8 cellular contexts compared by ENCODE assay signal in the genomic region with DNA sequence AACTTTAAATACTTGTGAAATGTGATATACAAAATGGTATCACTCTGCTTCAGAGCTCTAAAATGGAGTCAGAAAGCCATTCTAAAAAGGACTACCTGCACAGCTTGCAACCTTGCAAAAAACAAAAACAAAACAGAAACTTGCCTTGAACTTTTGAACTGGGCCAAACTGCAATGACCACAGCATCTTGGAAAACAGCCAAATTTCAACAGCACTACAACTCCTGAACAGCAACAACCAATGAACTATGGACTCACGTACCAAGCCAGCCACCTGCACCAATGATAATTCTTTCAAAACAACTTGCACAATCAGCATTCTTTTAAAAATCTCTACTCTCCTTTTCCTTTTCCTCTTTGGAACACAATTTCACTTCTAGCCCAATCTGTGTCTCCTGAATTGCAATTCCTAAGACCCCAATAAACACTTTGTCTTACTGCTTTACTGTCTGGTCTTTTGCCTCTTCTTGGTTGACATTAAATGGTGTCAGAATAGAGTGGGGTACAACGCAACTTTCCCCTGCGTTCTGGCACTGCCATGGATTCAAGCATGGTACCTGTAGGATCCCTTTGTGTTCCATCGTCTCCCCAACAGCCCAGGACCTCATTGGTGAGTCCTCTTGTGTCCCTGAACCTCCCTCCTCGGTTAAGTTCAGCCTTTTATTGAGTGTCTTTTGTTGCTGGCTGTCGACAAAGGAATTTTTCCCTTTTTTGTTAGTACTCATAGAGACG. TPM values are rescaled to one million over a fixed set of nuclear protein-coding genes. Genes with fewer than 3 reads are reported as not detected.
DNase-seq lines count a peak whose midpoint lies in the region; ATAC-seq and TF ChIP-seq lines count a peak whose summit lies in the region.
"Had no signal": no experiment of that assay in that cellular context is flagged by ENCODE, and none has a peak within 500 bp of the region (broad histone marks: within the 10 kb centered on the region; RNA-seq: fewer than 3 reads in every experiment).

No MANE protein-coding gene starts in this region.

- intact Hi-C loops in natural killer cell (cut with micrococcal nuclease) (no loop called here), Right ventricle myocardium inferior (cut with DNase I) (no loop called here)

- peaks cover 2 to 14% of the 10 kb centered on the region in 2 donors for H3K27me3 Mint-ChIP-seq in natural killer cell (ENCODE audit: low read depth in 2 of 2)

- peaks cover under 1 to 3% of the 10 kb centered on the region in 2 donors for H3K9me3 Mint-ChIP-seq in natural killer cell

- ATAC-seq in GM19372 (IDR thresholded peaks at IDR 0.05; ENCODE audit: low read depth, unreplicated experiment) (peak; percentile 90), HG02885 (IDR thresholded peaks at IDR 0.05; ENCODE audit: poor library complexity, unreplicated experiment) (peak; percentile 96), natural killer cell (peak; percentile 21 to 54 (median 32)), Right ventricle myocardium inferior (no peak)

- no peak overlapping the region for H3K4me3 Mint-ChIP-seq in natural killer cell

- H3K4me1 Mint-ChIP-seq in natural killer cell = peaks cover 11% of the 10 kb centered on the region in 2 donors

- peak overlapping the region in 1 of 2 donors; percentile 63 for H3K27ac Mint-ChIP-seq in natural killer cell

- no peaks in the 10 kb centered on the region for H3K36me3 Mint-ChIP-seq in natural killer cell

- DNase-seq in MV-4-11 (lab: John Stamatoyannopoulos, UW) = peak; percentile 75
- no peak for DNase-seq in natural killer cell
- DNase-seq in AG08396 (ENCODE audit: low spot score) = no peak
- no peak for DNase-seq in effector CD4-positive, alpha-beta T cell
- no peak for DNase-seq in Right ventricle myocardium inferior (ENCODE audit: missing footprints)
- DNase-seq: NCI-H1930 had no signal

- no peak for TF ChIP-seq CTCF in natural killer cell (IDR thresholded peaks at IDR 0.05)

RNA-seq across cellular contexts. Expression of gene FMR1, which starts 35.7 kb away (rescaled TPM):
- total RNA-seq in natural killer cell = 100 to 1,000 TPM; 124 to 147 (median 127) TPM
- 24.9 TPM for total RNA-seq in Right ventricle myocardium inferior
